10 cellular contexts compared by ENCODE assay signal in genomic region chr11:44633641-44634040, GRCh38.
A peak's percentile ranks its signal among the peaks of the same experiment; 100 is the strongest.
DNase-seq lines count a peak whose midpoint lies in the region; ATAC-seq, FAIRE-seq and TF ChIP-seq lines count a peak whose summit lies in the region.
"Had no signal": no experiment of that assay in that cellular context is flagged by ENCODE, and none has a peak within 500 bp of the region (broad histone marks: within the 10 kb centered on the region; RNA-seq: fewer than 3 reads in every experiment).

No MANE protein-coding gene starts in this region.

- H3K4me3 Mint-ChIP-seq in activated naive CD8-positive, alpha-beta T cell treated with anti-CD3 and anti-CD28 coated beads for 36 hours, result no peak overlapping the region

- no peak for TF ChIP-seq EP300 in SK-N-SH (IDR thresholded peaks at IDR 0.05; ENCODE audit: borderline replicate concordance in 1 of 2, low read depth in 1 of 2, low read length in 1 of 2)

- no peaks in the 10 kb centered on the region for H4K20me1 ChIP-seq in SK-N-SH (ENCODE audit: insufficient read depth)

- no peak overlapping the region for H2AFZ ChIP-seq in SK-N-SH (ENCODE audit: low read depth)

- no peak overlapping the region for H3K9ac ChIP-seq in SK-N-SH

- H3K9me3 Mint-ChIP-seq in activated naive CD8-positive, alpha-beta T cell treated with anti-CD3 and anti-CD28 coated beads for 36 hours, result no peaks in the 10 kb centered on the region

- POLR2A ChIA-PET in SK-N-SH (lab: Yijun Ruan, JAX), result interaction anchor here (0.7 to 1.5 kb wide), 3 partner anchors 60 to 133 kb away, joined by 3 to 10 read pairs (median 3); no protein-coding TSS in a partner anchor

- no peaks in the 10 kb centered on the region; the same call in 1 of the 2 replicates for H3K27me3 ChIP-seq in GM06990 (replicated peaks; ENCODE audit: control insufficient read depth, insufficient read depth, low read length)
- H3K27me3 ChIP-seq in SK-N-SH (ENCODE audit: insufficient read depth), result peaks cover 3% of the 10 kb centered on the region; the same call in 1 of the 2 replicates
- H3K27me3 ChIP-seq: ascending aorta had no signal

- ATAC-seq in left ventricle myocardium superior (peak; percentile 44), GM18868 (IDR thresholded peaks at IDR 0.05; ENCODE audit: unreplicated experiment) (no peak)

- H3K27me3 Mint-ChIP-seq in activated naive CD8-positive, alpha-beta T cell treated with anti-CD3 and anti-CD28 coated beads for 36 hours, result peaks cover 20% of the 10 kb centered on the region

- no peaks in the 10 kb centered on the region for H3K9me3 ChIP-seq in SK-N-SH
- H3K9me3 ChIP-seq: ascending aorta had no signal

- H3K27ac ChIP-seq in SK-N-SH (ENCODE audit: low read depth in 2 of 2, low read length in 1 of 2), result peak overlapping the region in 1 of 2 experiments; percentile 80; a peak in 2 of 4 replicates
- H3K27ac ChIP-seq: ascending aorta had no signal

- H3K4me1 ChIP-seq in SK-N-SH (ENCODE audit: control insufficient read depth in 1 of 2, insufficient read depth in 2 of 2, low read depth in 1 of 2, low read length in 1 of 2), result peaks cover 5 to 30% of the 10 kb centered on the region in 2 experiments; a peak in 2 of 4 replicates

- H3K4me3 ChIP-seq in AG09309 (ENCODE audit: control insufficient read depth, low read depth, low read length) (no peak overlapping the region), GM06990 (replicated peaks; ENCODE audit: low read depth, low read length) (no peak overlapping the region), SK-N-SH (ENCODE audit: low read depth in 2 of 2, low read length in 1 of 2) (no peak overlapping the region)
- H3K4me3 ChIP-seq: ascending aorta had no signal

- no peak overlapping the region for H3K27ac Mint-ChIP-seq in activated naive CD8-positive, alpha-beta T cell treated with anti-CD3 and anti-CD28 coated beads for 36 hours

- no peaks in the 10 kb centered on the region for H3K36me3 ChIP-seq in GM06990 (ENCODE audit: control insufficient read depth, insufficient read depth, low read length)
- no peaks in the 10 kb centered on the region for H3K36me3 ChIP-seq in SK-N-SH (replicated peaks in 1 of 2; ENCODE audit: control insufficient read depth in 1 of 2, insufficient read depth in 2 of 2, low read length in 1 of 2)
- H3K36me3 ChIP-seq: ascending aorta had no signal

- CTCF ChIA-PET in SK-N-SH (lab: Yijun Ruan, JAX), result interaction anchor here (0.6 to 3.6 kb wide), 31 partner anchors 9 to 303 kb away, joined by 3 to 30 read pairs (median 4); no protein-coding TSS in a partner anchor

- no peaks in the 10 kb centered on the region for H3F3A ChIP-seq in SK-N-SH (replicated peaks; ENCODE audit: insufficient read depth)

- no peak for DNase-seq in AG09309 (ENCODE audit: low read depth)
- no peak for DNase-seq in GM06990 (ENCODE audit: extremely low read depth, insufficient read length)
- DNase-seq in SK-N-SH, result peak; percentile 56
- no peak for DNase-seq in left ventricle myocardium superior
- no peak for DNase-seq in urothelium cell line (ENCODE audit: low spot score)
- no peak for DNase-seq in activated naive CD8-positive, alpha-beta T cell treated with anti-CD3 and anti-CD28 coated beads for 36 hours
- no peak for DNase-seq in activated CD4-positive, alpha-beta T cell treated with anti-CD3 and anti-CD28 coated beads, Interleukin-2, amount 50 U/mL, for 4 hours
- DNase-seq: stimulated activated CD4-positive, alpha-beta T cell treated with anti-CD3 and anti-CD28 coated beads, Interleukin-2, amount 100 ng/mL, for 24 hours had no signal

- no peak overlapping the region for H3K4me2 ChIP-seq in SK-N-SH

- intact Hi-C loops in left ventricle myocardium superior (cut with micrococcal nuclease), result no loop called here

- H3K36me3 Mint-ChIP-seq in activated naive CD8-positive, alpha-beta T cell treated with anti-CD3 and anti-CD28 coated beads for 36 hours, result no peaks in the 10 kb centered on the region

- peak; percentile 31 for TF ChIP-seq CTCF in AG09309 (IDR thresholded peaks at IDR 0.05; ENCODE audit: control insufficient read depth, insufficient read depth, low read depth, low read length, missing control alignments)
- peak; percentile 35 for TF ChIP-seq CTCF in GM06990 (IDR thresholded peaks at IDR 0.05; ENCODE audit: insufficient read depth, low read length, poor library complexity, severe bottlenecking)
- TF ChIP-seq CTCF in SK-N-SH (IDR thresholded peaks at IDR 0.05), result peak; percentile 50

- peaks cover 7% of the 10 kb centered on the region for H3K4me1 Mint-ChIP-seq in activated naive CD8-positive, alpha-beta T cell treated with anti-CD3 and anti-CD28 coated beads for 36 hours

- no peaks in the 10 kb centered on the region for H3K9me2 ChIP-seq in SK-N-SH

- peak; percentile 75 for TF ChIP-seq RAD21 in SK-N-SH (IDR thresholded peaks at IDR 0.05; ENCODE audit: low read length)

- FAIRE-seq in urothelium cell line (lab: Jason Lieb, UNC), result no peak

- no peaks in the 10 kb centered on the region for H3K79me2 ChIP-seq in SK-N-SH (ENCODE audit: insufficient read depth)

- 31% methylated on average over 6 of the region's 6 CpGs for WGBS in SK-N-SH (ENCODE audit: low lambda C conversion rate)

TF ChIP-seq in SK-N-SH, 30 proteins besides CTCF, POLR2A, EP300 and RAD21:
- TF ChIP-seq, protein P1, sequence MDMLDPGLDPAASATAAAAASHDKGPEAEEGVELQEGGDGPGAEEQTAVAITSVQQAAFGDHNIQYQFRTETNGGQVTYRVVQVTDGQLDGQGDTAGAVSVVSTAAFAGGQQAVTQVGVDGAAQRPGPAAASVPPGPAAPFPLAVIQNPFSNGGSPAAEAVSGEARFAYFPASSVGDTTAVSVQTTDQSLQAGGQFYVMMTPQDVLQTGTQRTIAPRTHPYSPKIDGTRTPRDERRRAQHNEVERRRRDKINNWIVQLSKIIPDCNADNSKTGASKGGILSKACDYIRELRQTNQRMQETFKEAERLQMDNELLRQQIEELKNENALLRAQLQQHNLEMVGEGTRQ (IDR thresholded peaks at IDR 0.05; ENCODE audit: borderline replicate concordance, low read depth, low read length), result no peak
- TF ChIP-seq EZH2phosphoT487 (IDR thresholded peaks at IDR 0.05; ENCODE audit: borderline replicate concordance, low read depth) (no peak), MXI1 (IDR thresholded peaks at IDR 0.05; ENCODE audit: low read depth, low read length) (peak; percentile 33; the same call in 1 of the 2 replicates), SIN3A (IDR thresholded peaks at IDR 0.05; ENCODE audit: borderline replicate concordance, low read depth, low read length) (no peak), POLR2AphosphoS5 (IDR thresholded peaks at IDR 0.05; ENCODE audit: low read depth, low read length) (no peak), SMC3 (IDR thresholded peaks at IDR 0.05; ENCODE audit: low read depth, low read length) (peak; percentile 59), RCOR1 (IDR thresholded peaks at IDR 0.05; ENCODE audit: low read length) (peak; percentile 61; the same call in 1 of the 2 replicates)
- TF ChIP-seq, protein P2, sequence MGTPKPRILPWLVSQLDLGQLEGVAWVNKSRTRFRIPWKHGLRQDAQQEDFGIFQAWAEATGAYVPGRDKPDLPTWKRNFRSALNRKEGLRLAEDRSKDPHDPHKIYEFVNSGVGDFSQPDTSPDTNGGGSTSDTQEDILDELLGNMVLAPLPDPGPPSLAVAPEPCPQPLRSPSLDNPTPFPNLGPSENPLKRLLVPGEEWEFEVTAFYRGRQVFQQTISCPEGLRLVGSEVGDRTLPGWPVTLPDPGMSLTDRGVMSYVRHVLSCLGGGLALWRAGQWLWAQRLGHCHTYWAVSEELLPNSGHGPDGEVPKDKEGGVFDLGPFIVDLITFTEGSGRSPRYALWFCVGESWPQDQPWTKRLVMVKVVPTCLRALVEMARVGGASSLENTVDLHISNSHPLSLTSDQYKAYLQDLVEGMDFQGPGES (IDR thresholded peaks at IDR 0.05; ENCODE audit: low read depth, low read length), result no peak
- TF ChIP-seq, protein P3, sequence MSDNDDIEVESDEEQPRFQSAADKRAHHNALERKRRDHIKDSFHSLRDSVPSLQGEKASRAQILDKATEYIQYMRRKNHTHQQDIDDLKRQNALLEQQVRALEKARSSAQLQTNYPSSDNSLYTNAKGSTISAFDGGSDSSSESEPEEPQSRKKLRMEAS (IDR thresholded peaks at IDR 0.05; ENCODE audit: low read depth), result no peak
